ENCODE assay signal across 2 cellular contexts in genomic region chr19:55603115-55603514, GRCh38.
TF ChIP-seq lines count a peak whose summit lies in the region.

No MANE protein-coding gene starts in this region.

TF ChIP-seq in HEK293, 187 proteins besides CTCF, POLR2A, EP300 and RAD21:
- TF ChIP-seq ZNF37A (tag by site-specific recombination; IDR thresholded peaks at IDR 0.05) (no peak), ZNF335 (tag by site-specific recombination; conservative IDR thresholded peaks at IDR 0.05) (no peak), ZNF548 (tag by site-specific recombination; IDR thresholded peaks at IDR 0.05) (no peak), ZBTB11 (tag by site-specific recombination; conservative IDR thresholded peaks at IDR 0.05; ENCODE audit: low read depth) (no peak), ZBTB8A (tag by site-specific recombination; IDR thresholded peaks at IDR 0.05) (no peak), ZNF19 (tag by site-specific recombination; IDR thresholded peaks at IDR 0.05; ENCODE audit: low read depth) (no peak)
TF ChIP-seq in HEK293: peak in this region for 0.

TF ChIP-seq in K562, 482 proteins besides CTCF, POLR2A, EP300 and RAD21:
- TF ChIP-seq, protein P1, sequence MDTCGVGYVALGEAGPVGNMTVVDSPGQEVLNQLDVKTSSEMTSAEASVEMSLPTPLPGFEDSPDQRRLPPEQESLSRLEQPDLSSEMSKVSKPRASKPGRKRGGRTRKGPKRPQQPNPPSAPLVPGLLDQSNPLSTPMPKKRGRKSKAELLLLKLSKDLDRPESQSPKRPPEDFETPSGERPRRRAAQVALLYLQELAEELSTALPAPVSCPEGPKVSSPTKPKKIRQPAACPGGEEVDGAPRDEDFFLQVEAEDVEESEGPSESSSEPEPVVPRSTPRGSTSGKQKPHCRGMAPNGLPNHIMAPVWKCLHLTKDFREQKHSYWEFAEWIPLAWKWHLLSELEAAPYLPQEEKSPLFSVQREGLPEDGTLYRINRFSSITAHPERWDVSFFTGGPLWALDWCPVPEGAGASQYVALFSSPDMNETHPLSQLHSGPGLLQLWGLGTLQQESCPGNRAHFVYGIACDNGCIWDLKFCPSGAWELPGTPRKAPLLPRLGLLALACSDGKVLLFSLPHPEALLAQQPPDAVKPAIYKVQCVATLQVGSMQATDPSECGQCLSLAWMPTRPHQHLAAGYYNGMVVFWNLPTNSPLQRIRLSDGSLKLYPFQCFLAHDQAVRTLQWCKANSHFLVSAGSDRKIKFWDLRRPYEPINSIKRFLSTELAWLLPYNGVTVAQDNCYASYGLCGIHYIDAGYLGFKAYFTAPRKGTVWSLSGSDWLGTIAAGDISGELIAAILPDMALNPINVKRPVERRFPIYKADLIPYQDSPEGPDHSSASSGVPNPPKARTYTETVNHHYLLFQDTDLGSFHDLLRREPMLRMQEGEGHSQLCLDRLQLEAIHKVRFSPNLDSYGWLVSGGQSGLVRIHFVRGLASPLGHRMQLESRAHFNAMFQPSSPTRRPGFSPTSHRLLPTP (IDR thresholded peaks at IDR 0.05; ENCODE audit: borderline replicate concordance, extremely low read depth, insufficient read length): no peak
- TF ChIP-seq, protein P2, sequence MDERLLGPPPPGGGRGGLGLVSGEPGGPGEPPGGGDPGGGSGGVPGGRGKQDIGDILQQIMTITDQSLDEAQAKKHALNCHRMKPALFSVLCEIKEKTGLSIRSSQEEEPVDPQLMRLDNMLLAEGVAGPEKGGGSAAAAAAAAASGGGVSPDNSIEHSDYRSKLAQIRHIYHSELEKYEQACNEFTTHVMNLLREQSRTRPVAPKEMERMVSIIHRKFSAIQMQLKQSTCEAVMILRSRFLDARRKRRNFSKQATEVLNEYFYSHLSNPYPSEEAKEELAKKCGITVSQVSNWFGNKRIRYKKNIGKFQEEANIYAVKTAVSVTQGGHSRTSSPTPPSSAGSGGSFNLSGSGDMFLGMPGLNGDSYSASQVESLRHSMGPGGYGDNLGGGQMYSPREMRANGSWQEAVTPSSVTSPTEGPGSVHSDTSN (CRISPR knock-in tag; IDR thresholded peaks at IDR 0.05; ENCODE audit: low read depth): no peak
- TF ChIP-seq, protein P2 (tag; conservative IDR thresholded peaks at IDR 0.05; ENCODE audit: low read depth): no peak
- TF ChIP-seq DPF2 (IDR thresholded peaks at IDR 0.05) (no peak), NR0B1 (IDR thresholded peaks at IDR 0.05; ENCODE audit: partially characterized antibody) (no peak), PRMT5 (CRISPR knock-in tag; IDR thresholded peaks at IDR 0.05) (no peak), POLR2G (IDR thresholded peaks at IDR 0.05; ENCODE audit: low read depth, low read length) (0 out of 2 replicates have a peak, but pooled peaks have one; percentile 2)
- TF ChIP-seq, protein P3, sequence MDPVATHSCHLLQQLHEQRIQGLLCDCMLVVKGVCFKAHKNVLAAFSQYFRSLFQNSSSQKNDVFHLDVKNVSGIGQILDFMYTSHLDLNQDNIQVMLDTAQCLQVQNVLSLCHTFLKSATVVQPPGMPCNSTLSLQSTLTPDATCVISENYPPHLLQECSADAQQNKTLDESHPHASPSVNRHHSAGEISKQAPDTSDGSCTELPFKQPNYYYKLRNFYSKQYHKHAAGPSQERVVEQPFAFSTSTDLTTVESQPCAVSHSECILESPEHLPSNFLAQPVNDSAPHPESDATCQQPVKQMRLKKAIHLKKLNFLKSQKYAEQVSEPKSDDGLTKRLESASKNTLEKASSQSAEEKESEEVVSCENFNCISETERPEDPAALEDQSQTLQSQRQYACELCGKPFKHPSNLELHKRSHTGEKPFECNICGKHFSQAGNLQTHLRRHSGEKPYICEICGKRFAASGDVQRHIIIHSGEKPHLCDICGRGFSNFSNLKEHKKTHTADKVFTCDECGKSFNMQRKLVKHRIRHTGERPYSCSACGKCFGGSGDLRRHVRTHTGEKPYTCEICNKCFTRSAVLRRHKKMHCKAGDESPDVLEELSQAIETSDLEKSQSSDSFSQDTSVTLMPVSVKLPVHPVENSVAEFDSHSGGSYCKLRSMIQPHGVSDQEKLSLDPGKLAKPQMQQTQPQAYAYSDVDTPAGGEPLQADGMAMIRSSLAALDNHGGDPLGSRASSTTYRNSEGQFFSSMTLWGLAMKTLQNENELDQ (CRISPR knock-in tag; IDR thresholded peaks at IDR 0.05; ENCODE audit: borderline replicate concordance): no peak
